Comparison of ENCODE assay signal across 11 cellular contexts in genomic region chr4:134200811-134201215, GRCh38. TPM values are rescaled to one million over a fixed set of nuclear protein-coding genes. Genes with fewer than 3 reads are reported as not detected.
DNase-seq lines count a peak whose midpoint lies in the region; ATAC-seq, FAIRE-seq and TF ChIP-seq lines count a peak whose summit lies in the region.
"Had no signal": no experiment of that assay in that cellular context is flagged by ENCODE, and none has a peak within 500 bp of the region (broad histone marks: within the 10 kb centered on the region; RNA-seq: fewer than 3 reads in every experiment).

No MANE protein-coding gene starts in this region.

- TF ChIP-seq CTCF in BJ (IDR thresholded peaks at IDR 0.05; ENCODE audit: insufficient read depth, low read depth, low read length) (no peak), cardiac muscle cell (IDR thresholded peaks at IDR 0.05; ENCODE audit: low read depth, low read length) (no peak), psoas muscle (IDR thresholded peaks at IDR 0.05) (no peak), D721Med (IDR thresholded peaks at IDR 0.05; ENCODE audit: insufficient read depth, missing control alignments) (no peak)

- H3K36me3 ChIP-seq in BJ (ENCODE audit: control insufficient read depth, insufficient read depth, low read length) (no peaks in the 10 kb centered on the region), SJCRH30 (no peaks in the 10 kb centered on the region), cardiac muscle cell (no peaks in the 10 kb centered on the region), psoas muscle (ENCODE audit: insufficient read depth in 1 of 2, low read depth in 1 of 2) (no peaks in the 10 kb centered on the region)

- intact Hi-C loops in psoas muscle (cut with DNase I), result no loop called here

- no peak for DNase-seq in BJ (ENCODE audit: low read depth)
- peak; percentile 35 to 61 for DNase-seq in SJCRH30
- peak; percentile 15 to 26 for DNase-seq in cardiac muscle cell (ENCODE audit: low read depth in 1 of 2, low spot score in 1 of 2)
- peak in 1 of 2 donors; percentile 32 for DNase-seq in psoas muscle
- no peak for DNase-seq in T-cell
- DNase-seq in D721Med (ENCODE audit: insufficient read length, low spot score), result no peak
- no peak for DNase-seq in GM12892 (ENCODE audit: insufficient read length)
- DNase-seq in NCI-H226, result no peak
- DNase-seq: activated CD8-positive, alpha-beta T cell treated with anti-CD3 and anti-CD28 coated beads, Interleukin-2, amount 10 ng/mL, durations not matched to agents 7 days and 5 days; DMS 273 treated with DMSO at 0.1 percent for 48 hours; effector memory CD4-positive, alpha-beta T cell had no signal

- FAIRE-seq in D721Med (lab: Jason Lieb, UNC) (no peak), GM12892 (lab: Jason Lieb, UNC) (no peak)

- H3K27ac Mint-ChIP-seq in T-cell, result no peak overlapping the region
- H3K27ac Mint-ChIP-seq: activated CD8-positive, alpha-beta T cell treated with anti-CD3 and anti-CD28 coated beads, Interleukin-2, amount 10 ng/mL, durations not matched to agents 7 days and 5 days had no signal

- H3K9me3 ChIP-seq in SJCRH30 (replicated peaks) (no peaks in the 10 kb centered on the region), cardiac muscle cell (ENCODE audit: low read depth) (no peaks in the 10 kb centered on the region), psoas muscle (no peaks in the 10 kb centered on the region)

- 42 to 52% (median 43%) methylated on average over 10 of the region's 10 CpGs for WGBS in psoas muscle, 3 donors

- no peaks in the 10 kb centered on the region for H3K36me3 Mint-ChIP-seq in T-cell

- H3K27me3 ChIP-seq in BJ (ENCODE audit: control insufficient read depth, insufficient read depth, low read length) (no peaks in the 10 kb centered on the region), SJCRH30 (no peaks in the 10 kb centered on the region), cardiac muscle cell (no peaks in the 10 kb centered on the region), psoas muscle (ENCODE audit: insufficient read depth in 3 of 3, low read length in 2 of 3) (no peaks in the 10 kb centered on the region)

- H3K9me3 Mint-ChIP-seq in T-cell, result peaks cover 0 to 6% (median 0%) of the 10 kb centered on the region in 3 donors

- no peak for TF ChIP-seq POLR2A in GM12892 (IDR thresholded peaks at IDR 0.05; ENCODE audit: low read depth, low read length)

- H3K4me1 Mint-ChIP-seq in T-cell, result no peaks in the 10 kb centered on the region

- H3K4me1 ChIP-seq in SJCRH30 (peaks cover 3% of the 10 kb centered on the region), cardiac muscle cell (ENCODE audit: low read depth) (peaks cover 34% of the 10 kb centered on the region), psoas muscle (no peaks in the 10 kb centered on the region)

- no peak overlapping the region for H3K4me3 Mint-ChIP-seq in T-cell
- H3K4me3 Mint-ChIP-seq: activated CD8-positive, alpha-beta T cell treated with anti-CD3 and anti-CD28 coated beads, Interleukin-2, amount 10 ng/mL, durations not matched to agents 7 days and 5 days had no signal

- CTCF ChIA-PET in BJ (lab: Yijun Ruan, JAX) (no interaction called here), T-cell (lab: Charles Lee) (no interaction called here)

- H3K27ac ChIP-seq in SJCRH30 (peak overlapping the region; percentile 88), cardiac muscle cell (peak overlapping the region; percentile 96), psoas muscle (peak overlapping the region; percentile 41)

- ATAC-seq in psoas muscle, result peak in 1 of 4 donors; percentile 22
- ATAC-seq in T-cell (replicated peaks in 1 of 4), result no peak
- ATAC-seq: activated CD8-positive, alpha-beta T cell treated with anti-CD3 and anti-CD28 coated beads, Interleukin-2, amount 10 ng/mL, durations not matched to agents 7 days and 5 days had no signal

- H3K4me3 ChIP-seq in BJ (ENCODE audit: low read depth, low read length) (peak overlapping the region; percentile 56), SJCRH30 (peak overlapping the region; percentile 95), cardiac muscle cell (peak overlapping the region; percentile 90), psoas muscle (peak overlapping the region; percentile 68)

- H3K27me3 Mint-ChIP-seq in T-cell, result no peaks in the 10 kb centered on the region

- POLR2A ChIA-PET in BJ (lab: Charles Lee), result no interaction called here
- POLR2A ChIA-PET in T-cell (lab: Charles Lee), result no interaction called here

RNA-seq across cellular contexts. Expression of gene PABPC4L, which starts 0.8 kb away (rescaled TPM):
- polyA plus RNA-seq in BJ (2011; rRNA removed), result 2.5 and 3.8 TPM in 2 replicates
- polyA minus RNA-seq in BJ (2011; rRNA and poly(A)+ RNA removed), result 5.6 and 6.8 TPM in 2 replicates
- total RNA-seq in SJCRH30 (2014; rRNA removed; shearing (Covaris generic)), result 8.4 and 9.6 TPM in 2 replicates
- 3.8 and 7.1 TPM in 2 replicates for total RNA-seq in cardiac muscle cell
- polyA plus RNA-seq in cardiac muscle cell, result 2.3 and 3.9 TPM in 2 replicates
- under 1 TPM; 0.23 to 0.75 (median 0.35) TPM for total RNA-seq in psoas muscle
- polyA plus RNA-seq in psoas muscle, result under 1 TPM; 0.14 to 0.20 (median 0.18) TPM
- total RNA-seq in T-cell, result under 1 TPM in 1 of 5 donors, not detected in 4; 0.06 TPM
- polyA plus RNA-seq in GM12892 (2012; ENCODE audit: missing spikeins), result not detected
- total RNA-seq: activated CD8-positive, alpha-beta T cell treated with anti-CD3 and anti-CD28 coated beads, Interleukin-2, amount 10 ng/mL, durations not matched to agents 7 days and 5 days had no signal

Comparison
In these comparisons a context has a peak if more than half of its experiments do, and no peak if none do; other contexts are left out.
1. DNase-seq: peak in SJCRH30 (2 of 2) and cardiac muscle cell (2 of 2); none in BJ (single experiment), T-cell (0 of 34), D721Med (single experiment), GM12892 (single experiment) and NCI-H226 (single experiment).
2. H3K27ac ChIP-seq: peak in every context shown above with its lines; median percentile 96 in cardiac muscle cell; 88 in SJCRH30; 41 in psoas muscle.
3. Peak in every context shown above with its lines, with median percentiles within 50 percentile points of each other: H3K4me3 ChIP-seq.